Comparison of ENCODE assay signal across 1 cellular context in the genomic region with DNA sequence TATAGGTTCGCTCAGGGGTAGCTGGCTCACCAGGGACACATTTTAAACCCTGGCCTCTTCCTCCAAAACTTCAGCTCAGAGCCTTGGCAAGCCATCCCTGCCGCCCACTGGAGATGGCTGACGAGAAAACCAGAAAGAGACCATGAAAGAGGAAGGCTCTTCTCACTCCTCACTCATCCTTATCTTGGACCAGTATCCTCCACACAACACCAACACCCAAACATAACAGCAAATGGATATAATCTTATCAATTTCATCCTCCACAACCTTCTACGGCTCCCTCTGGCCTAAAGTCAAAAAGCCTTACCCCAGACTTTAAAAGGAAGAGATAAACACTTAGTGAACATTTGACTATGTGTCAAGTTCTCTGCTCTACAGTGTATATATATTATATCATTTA.
A peak's percentile ranks its signal among the peaks of the same experiment; 100 is the strongest.
TF ChIP-seq lines count a peak whose summit lies in the region.

No MANE protein-coding gene starts in this region.

TF ChIP-seq in K562, 482 proteins besides CTCF, POLR2A, EP300 and RAD21 (continued from another document and continues in another):
- TF ChIP-seq, protein P1, sequence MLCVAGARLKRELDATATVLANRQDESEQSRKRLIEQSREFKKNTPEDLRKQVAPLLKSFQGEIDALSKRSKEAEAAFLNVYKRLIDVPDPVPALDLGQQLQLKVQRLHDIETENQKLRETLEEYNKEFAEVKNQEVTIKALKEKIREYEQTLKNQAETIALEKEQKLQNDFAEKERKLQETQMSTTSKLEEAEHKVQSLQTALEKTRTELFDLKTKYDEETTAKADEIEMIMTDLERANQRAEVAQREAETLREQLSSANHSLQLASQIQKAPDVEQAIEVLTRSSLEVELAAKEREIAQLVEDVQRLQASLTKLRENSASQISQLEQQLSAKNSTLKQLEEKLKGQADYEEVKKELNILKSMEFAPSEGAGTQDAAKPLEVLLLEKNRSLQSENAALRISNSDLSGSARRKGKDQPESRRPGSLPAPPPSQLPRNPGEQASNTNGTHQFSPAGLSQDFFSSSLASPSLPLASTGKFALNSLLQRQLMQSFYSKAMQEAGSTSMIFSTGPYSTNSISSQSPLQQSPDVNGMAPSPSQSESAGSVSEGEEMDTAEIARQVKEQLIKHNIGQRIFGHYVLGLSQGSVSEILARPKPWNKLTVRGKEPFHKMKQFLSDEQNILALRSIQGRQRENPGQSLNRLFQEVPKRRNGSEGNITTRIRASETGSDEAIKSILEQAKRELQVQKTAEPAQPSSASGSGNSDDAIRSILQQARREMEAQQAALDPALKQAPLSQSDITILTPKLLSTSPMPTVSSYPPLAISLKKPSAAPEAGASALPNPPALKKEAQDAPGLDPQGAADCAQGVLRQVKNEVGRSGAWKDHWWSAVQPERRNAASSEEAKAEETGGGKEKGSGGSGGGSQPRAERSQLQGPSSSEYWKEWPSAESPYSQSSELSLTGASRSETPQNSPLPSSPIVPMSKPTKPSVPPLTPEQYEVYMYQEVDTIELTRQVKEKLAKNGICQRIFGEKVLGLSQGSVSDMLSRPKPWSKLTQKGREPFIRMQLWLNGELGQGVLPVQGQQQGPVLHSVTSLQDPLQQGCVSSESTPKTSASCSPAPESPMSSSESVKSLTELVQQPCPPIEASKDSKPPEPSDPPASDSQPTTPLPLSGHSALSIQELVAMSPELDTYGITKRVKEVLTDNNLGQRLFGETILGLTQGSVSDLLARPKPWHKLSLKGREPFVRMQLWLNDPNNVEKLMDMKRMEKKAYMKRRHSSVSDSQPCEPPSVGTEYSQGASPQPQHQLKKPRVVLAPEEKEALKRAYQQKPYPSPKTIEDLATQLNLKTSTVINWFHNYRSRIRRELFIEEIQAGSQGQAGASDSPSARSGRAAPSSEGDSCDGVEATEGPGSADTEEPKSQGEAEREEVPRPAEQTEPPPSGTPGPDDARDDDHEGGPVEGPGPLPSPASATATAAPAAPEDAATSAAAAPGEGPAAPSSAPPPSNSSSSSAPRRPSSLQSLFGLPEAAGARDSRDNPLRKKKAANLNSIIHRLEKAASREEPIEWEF (CRISPR knock-in tag; IDR thresholded peaks at IDR 0.05), result no peak
- TF ChIP-seq, protein P2, sequence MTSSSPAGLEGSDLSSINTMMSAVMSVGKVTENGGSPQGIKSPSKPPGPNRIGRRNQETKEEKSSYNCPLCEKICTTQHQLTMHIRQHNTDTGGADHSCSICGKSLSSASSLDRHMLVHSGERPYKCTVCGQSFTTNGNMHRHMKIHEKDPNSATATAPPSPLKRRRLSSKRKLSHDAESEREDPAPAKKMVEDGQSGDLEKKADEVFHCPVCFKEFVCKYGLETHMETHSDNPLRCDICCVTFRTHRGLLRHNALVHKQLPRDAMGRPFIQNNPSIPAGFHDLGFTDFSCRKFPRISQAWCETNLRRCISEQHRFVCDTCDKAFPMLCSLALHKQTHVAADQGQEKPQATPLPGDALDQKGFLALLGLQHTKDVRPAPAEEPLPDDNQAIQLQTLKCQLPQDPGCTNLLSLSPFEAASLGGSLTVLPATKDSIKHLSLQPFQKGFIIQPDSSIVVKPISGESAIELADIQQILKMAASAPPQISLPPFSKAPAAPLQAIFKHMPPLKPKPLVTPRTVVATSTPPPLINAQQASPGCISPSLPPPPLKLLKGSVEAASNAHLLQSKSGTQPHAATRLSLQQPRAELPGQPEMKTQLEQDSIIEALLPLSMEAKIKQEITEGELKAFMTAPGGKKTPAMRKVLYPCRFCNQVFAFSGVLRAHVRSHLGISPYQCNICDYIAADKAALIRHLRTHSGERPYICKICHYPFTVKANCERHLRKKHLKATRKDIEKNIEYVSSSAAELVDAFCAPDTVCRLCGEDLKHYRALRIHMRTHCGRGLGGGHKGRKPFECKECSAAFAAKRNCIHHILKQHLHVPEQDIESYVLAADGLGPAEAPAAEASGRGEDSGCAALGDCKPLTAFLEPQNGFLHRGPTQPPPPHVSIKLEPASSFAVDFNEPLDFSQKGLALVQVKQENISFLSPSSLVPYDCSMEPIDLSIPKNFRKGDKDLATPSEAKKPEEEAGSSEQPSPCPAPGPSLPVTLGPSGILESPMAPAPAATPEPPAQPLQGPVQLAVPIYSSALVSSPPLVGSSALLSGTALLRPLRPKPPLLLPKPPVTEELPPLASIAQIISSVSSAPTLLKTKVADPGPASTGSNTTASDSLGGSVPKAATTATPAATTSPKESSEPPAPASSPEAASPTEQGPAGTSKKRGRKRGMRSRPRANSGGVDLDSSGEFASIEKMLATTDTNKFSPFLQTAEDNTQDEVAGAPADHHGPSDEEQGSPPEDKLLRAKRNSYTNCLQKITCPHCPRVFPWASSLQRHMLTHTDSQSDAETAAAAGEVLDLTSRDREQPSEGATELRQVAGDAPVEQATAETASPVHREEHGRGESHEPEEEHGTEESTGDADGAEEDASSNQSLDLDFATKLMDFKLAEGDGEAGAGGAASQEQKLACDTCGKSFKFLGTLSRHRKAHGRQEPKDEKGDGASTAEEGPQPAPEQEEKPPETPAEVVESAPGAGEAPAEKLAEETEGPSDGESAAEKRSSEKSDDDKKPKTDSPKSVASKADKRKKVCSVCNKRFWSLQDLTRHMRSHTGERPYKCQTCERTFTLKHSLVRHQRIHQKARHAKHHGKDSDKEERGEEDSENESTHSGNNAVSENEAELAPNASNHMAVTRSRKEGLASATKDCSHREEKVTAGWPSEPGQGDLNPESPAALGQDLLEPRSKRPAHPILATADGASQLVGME (CRISPR knock-in tag; IDR thresholded peaks at IDR 0.05), result 0 out of 2 replicates have a peak, but pooled peaks have one; percentile 67
- TF ChIP-seq MYC (IDR thresholded peaks at IDR 0.05; ENCODE audit: low read depth, low read length) (no peak), MYC (CRISPR knock-in tag; IDR thresholded peaks at IDR 0.05; ENCODE audit: borderline replicate concordance, low read depth) (no peak), BDP1 (IDR thresholded peaks at IDR 0.05; ENCODE audit: insufficient read depth, insufficient read length) (no peak), ZNF263 (CRISPR knock-in tag; IDR thresholded peaks at IDR 0.05; ENCODE audit: borderline replicate concordance) (no peak), MECOM (CRISPR knock-in tag; IDR thresholded peaks at IDR 0.05) (0 out of 2 replicates have a peak, but pooled peaks have one; percentile 12), DDX20 (tag; IDR thresholded peaks at IDR 0.05; ENCODE audit: low read depth) (no peak), NCOA1 (IDR thresholded peaks at IDR 0.05; ENCODE audit: low read depth) (no peak), MAFG (tag; conservative IDR thresholded peaks at IDR 0.05) (no peak), HDAC3 (IDR thresholded peaks at IDR 0.05; ENCODE audit: borderline replicate concordance, partially characterized antibody) (no peak), RFX7 (CRISPR knock-in tag; IDR thresholded peaks at IDR 0.05) (no peak), RCOR1 (IDR thresholded peaks at IDR 0.05; ENCODE audit: borderline replicate concordance in 1 of 2, low read depth in 2 of 2, low read length in 2 of 2) (0 out of 4 replicates have a peak, but pooled peaks of 1 of the 2 experiments have one; percentile 48), CTBP1 (IDR thresholded peaks at IDR 0.05; ENCODE audit: borderline replicate concordance) (peak; percentile 74; the same call in 1 of the 2 replicates), OTX1 (CRISPR knock-in tag; IDR thresholded peaks at IDR 0.05) (no peak), LCOR (CRISPR knock-in tag; IDR thresholded peaks at IDR 0.05) (peak; percentile 58; the same call in 1 of the 2 replicates), SETDB1 (IDR thresholded peaks at IDR 0.05; ENCODE audit: low read length) (no peak), CBFA2T2 (conservative IDR thresholded peaks at IDR 0.05) (no peak), SMAD2 (IDR thresholded peaks at IDR 0.05; ENCODE audit: low read depth, low read length) (no peak), RBM22 (IDR thresholded peaks at IDR 0.05; ENCODE audit: low read depth, low read length, poor library complexity, severe bottlenecking) (no peak), DACH1 (IDR thresholded peaks at IDR 0.05; ENCODE audit: partially characterized antibody) (no peak)
- TF ChIP-seq, protein P3, sequence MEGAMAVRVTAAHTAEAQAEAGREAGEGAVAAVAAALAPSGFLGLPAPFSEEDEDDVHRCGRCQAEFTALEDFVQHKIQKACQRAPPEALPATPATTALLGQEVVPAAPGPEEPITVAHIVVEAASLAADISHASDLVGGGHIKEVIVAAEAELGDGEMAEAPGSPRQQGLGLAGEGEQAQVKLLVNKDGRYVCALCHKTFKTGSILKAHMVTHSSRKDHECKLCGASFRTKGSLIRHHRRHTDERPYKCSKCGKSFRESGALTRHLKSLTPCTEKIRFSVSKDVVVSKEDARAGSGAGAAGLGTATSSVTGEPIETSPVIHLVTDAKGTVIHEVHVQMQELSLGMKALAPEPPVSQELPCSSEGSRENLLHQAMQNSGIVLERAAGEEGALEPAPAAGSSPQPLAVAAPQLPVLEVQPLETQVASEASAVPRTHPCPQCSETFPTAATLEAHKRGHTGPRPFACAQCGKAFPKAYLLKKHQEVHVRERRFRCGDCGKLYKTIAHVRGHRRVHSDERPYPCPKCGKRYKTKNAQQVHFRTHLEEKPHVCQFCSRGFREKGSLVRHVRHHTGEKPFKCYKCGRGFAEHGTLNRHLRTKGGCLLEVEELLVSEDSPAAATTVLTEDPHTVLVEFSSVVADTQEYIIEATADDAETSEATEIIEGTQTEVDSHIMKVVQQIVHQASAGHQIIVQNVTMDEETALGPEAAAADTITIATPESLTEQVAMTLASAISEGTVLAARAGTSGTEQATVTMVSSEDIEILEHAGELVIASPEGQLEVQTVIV (CRISPR knock-in tag; IDR thresholded peaks at IDR 0.05; ENCODE audit: borderline replicate concordance), result no peak
- TF ChIP-seq, protein P4, sequence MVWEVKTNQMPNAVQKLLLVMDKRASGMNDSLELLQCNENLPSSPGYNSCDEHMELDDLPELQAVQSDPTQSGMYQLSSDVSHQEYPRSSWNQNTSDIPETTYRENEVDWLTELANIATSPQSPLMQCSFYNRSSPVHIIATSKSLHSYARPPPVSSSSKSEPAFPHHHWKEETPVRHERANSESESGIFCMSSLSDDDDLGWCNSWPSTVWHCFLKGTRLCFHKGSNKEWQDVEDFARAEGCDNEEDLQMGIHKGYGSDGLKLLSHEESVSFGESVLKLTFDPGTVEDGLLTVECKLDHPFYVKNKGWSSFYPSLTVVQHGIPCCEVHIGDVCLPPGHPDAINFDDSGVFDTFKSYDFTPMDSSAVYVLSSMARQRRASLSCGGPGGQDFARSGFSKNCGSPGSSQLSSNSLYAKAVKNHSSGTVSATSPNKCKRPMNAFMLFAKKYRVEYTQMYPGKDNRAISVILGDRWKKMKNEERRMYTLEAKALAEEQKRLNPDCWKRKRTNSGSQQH (CRISPR knock-in tag; IDR thresholded peaks at IDR 0.05), result no peak
- TF ChIP-seq, protein P5, sequence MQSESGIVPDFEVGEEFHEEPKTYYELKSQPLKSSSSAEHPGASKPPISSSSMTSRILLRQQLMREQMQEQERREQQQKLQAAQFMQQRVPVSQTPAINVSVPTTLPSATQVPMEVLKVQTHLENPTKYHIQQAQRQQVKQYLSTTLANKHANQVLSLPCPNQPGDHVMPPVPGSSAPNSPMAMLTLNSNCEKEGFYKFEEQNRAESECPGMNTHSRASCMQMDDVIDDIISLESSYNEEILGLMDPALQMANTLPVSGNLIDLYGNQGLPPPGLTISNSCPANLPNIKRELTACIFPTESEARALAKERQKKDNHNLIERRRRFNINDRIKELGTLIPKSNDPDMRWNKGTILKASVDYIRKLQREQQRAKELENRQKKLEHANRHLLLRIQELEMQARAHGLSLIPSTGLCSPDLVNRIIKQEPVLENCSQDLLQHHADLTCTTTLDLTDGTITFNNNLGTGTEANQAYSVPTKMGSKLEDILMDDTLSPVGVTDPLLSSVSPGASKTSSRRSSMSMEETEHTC (IDR thresholded peaks at IDR 0.05), result no peak
- TF ChIP-seq, protein P6, sequence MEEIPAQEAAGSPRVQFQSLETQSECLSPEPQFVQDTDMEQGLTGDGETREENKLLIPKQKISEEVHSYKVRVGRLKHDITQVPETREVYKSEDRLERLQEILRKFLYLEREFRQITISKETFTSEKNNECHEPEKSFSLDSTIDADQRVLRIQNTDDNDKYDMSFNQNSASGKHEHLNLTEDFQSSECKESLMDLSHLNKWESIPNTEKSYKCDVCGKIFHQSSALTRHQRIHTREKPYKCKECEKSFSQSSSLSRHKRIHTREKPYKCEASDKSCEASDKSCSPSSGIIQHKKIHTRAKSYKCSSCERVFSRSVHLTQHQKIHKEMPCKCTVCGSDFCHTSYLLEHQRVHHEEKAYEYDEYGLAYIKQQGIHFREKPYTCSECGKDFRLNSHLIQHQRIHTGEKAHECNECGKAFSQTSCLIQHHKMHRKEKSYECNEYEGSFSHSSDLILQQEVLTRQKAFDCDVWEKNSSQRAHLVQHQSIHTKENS (CRISPR knock-in tag; IDR thresholded peaks at IDR 0.05), result no peak
- TF ChIP-seq, protein P7, sequence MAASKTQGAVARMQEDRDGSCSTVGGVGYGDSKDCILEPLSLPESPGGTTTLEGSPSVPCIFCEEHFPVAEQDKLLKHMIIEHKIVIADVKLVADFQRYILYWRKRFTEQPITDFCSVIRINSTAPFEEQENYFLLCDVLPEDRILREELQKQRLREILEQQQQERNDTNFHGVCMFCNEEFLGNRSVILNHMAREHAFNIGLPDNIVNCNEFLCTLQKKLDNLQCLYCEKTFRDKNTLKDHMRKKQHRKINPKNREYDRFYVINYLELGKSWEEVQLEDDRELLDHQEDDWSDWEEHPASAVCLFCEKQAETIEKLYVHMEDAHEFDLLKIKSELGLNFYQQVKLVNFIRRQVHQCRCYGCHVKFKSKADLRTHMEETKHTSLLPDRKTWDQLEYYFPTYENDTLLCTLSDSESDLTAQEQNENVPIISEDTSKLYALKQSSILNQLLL (CRISPR knock-in tag; IDR thresholded peaks at IDR 0.05; ENCODE audit: borderline replicate concordance), result no peak
- TF ChIP-seq, protein P8, sequence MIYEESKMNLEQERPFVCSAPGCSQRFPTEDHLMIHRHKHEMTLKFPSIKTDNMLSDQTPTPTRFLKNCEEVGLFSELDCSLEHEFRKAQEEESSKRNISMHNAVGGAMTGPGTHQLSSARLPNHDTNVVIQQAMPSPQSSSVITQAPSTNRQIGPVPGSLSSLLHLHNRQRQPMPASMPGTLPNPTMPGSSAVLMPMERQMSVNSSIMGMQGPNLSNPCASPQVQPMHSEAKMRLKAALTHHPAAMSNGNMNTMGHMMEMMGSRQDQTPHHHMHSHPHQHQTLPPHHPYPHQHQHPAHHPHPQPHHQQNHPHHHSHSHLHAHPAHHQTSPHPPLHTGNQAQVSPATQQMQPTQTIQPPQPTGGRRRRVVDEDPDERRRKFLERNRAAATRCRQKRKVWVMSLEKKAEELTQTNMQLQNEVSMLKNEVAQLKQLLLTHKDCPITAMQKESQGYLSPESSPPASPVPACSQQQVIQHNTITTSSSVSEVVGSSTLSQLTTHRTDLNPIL (CRISPR knock-in tag; IDR thresholded peaks at IDR 0.05), result no peak
